Comparison of ENCODE assay signal across 9 cellular contexts in genomic region chr21:41360072-41360821, GRCh38. TPM values are rescaled to one million over a fixed set of nuclear protein-coding genes. Genes with fewer than 3 reads are reported as not detected.
DNase-seq lines count a peak whose midpoint lies in the region; ATAC-seq and TF ChIP-seq lines count a peak whose summit lies in the region.
"Had no signal": no experiment of that assay in that cellular context is flagged by ENCODE, and none has a peak within 500 bp of the region (broad histone marks: within the 10 kb centered on the region; RNA-seq: fewer than 3 reads in every experiment).

No MANE protein-coding gene starts in this region.

- no peaks in the 10 kb centered on the region for H4K20me1 ChIP-seq in Karpas-422 (ENCODE audit: insufficient read depth, low read depth, low read length)

- H3K9me3 ChIP-seq in heart right ventricle: no peaks in the 10 kb centered on the region
- no peaks in the 10 kb centered on the region for H3K9me3 ChIP-seq in Karpas-422 (ENCODE audit: low read length)
- H3K9me3 ChIP-seq: A549 had no signal

- WGBS in heart right ventricle, 2 donors: 54 to 73% methylated on average over 22 of the region's 22 CpGs

- intact Hi-C loops in heart right ventricle (cut with DNase I): loop anchor here in 3 of 10 donors (10.0 kb wide), 1 partner anchor 65 kb away; the partner anchor contains the start of gene MX1 (in 3 of the 3)

- H3K4me3 ChIP-seq in heart right ventricle (no peak overlapping the region), Karpas-422 (ENCODE audit: low read length) (no peak overlapping the region)
- H3K4me3 ChIP-seq: A549 had no signal

- peak in 3 of 8 donors; percentile 8 to 40 (median 21) for ATAC-seq in heart right ventricle
- ATAC-seq in stimulated activated effector memory CD8-positive, alpha-beta T cell treated with anti-CD3 and anti-CD28 coated beads, Interleukin-12 subunit alpha, Interleukin-12 subunit beta, amount 100 ng/mL, for 72 hours: no peak
- no peak for ATAC-seq in HG02970 (IDR thresholded peaks at IDR 0.05; ENCODE audit: low FRiP score, unreplicated experiment)

- H3K27me3 ChIP-seq in heart right ventricle: peaks cover 0 to 5% (median 0%) of the 10 kb centered on the region in 7 donors
- H3K27me3 ChIP-seq in Karpas-422 (ENCODE audit: low read length): no peaks in the 10 kb centered on the region

- H3K36me3 ChIP-seq in heart right ventricle (peaks cover 0 to 15% (median 0%) of the 10 kb centered on the region in 9 donors), Karpas-422 (ENCODE audit: insufficient read depth, low read length) (no peaks in the 10 kb centered on the region)

- TF ChIP-seq CTCF in heart right ventricle (IDR thresholded peaks at IDR 0.05): peak in 4 of 9 donors; percentile 12 to 33 (median 20)

- H3K4me1 ChIP-seq in heart right ventricle (peaks cover 0 to 40% (median 17%) of the 10 kb centered on the region in 9 donors), Karpas-422 (ENCODE audit: low read length) (peaks cover 15% of the 10 kb centered on the region)
- H3K4me1 ChIP-seq: A549 had no signal

- peaks cover 10% of the 10 kb centered on the region for H3K36me3 Mint-ChIP-seq in stimulated activated effector memory CD8-positive, alpha-beta T cell treated with anti-CD3 and anti-CD28 coated beads, Interleukin-12 subunit alpha, Interleukin-12 subunit beta, amount 100 ng/mL, for 72 hours

- H3K4me1 Mint-ChIP-seq in stimulated activated effector memory CD8-positive, alpha-beta T cell treated with anti-CD3 and anti-CD28 coated beads, Interleukin-12 subunit alpha, Interleukin-12 subunit beta, amount 100 ng/mL, for 72 hours: peaks cover 33% of the 10 kb centered on the region

- no peak overlapping the region for H2AFZ ChIP-seq in Karpas-422 (ENCODE audit: low read length)

- H3K27ac Mint-ChIP-seq in stimulated activated effector memory CD8-positive, alpha-beta T cell treated with anti-CD3 and anti-CD28 coated beads, Interleukin-12 subunit alpha, Interleukin-12 subunit beta, amount 100 ng/mL, for 72 hours: peak overlapping the region; percentile 97

- H3K4me2 ChIP-seq in Karpas-422 (ENCODE audit: low read depth, low read length, poor library complexity, severe bottlenecking): no peak overlapping the region
- H3K4me2 ChIP-seq: A549 had no signal

- no peak overlapping the region for H3K9ac ChIP-seq in Karpas-422 (ENCODE audit: low read length)

- DNase-seq in NCI-H1417 (lab: John Stamatoyannopoulos, UW) (peak; percentile 28 to 84 (median 53)), NCI-H1417 treated with DMSO at 0.1 percent for 48 hours (lab: John Stamatoyannopoulos, UW) (no peak), RPMI8226 (peak; percentile 25), heart right ventricle (no peak), Karpas-422 (no peak), MV-4-11 (lab: John Stamatoyannopoulos, UW) (no peak)
- no peak for DNase-seq in stimulated activated effector memory CD8-positive, alpha-beta T cell treated with anti-CD3 and anti-CD28 coated beads, Interleukin-12 subunit alpha, Interleukin-12 subunit beta, amount 100 ng/mL, for 72 hours (ENCODE audit: low spot score in 2 of 2)

- no peak overlapping the region for H3K4me3 Mint-ChIP-seq in stimulated activated effector memory CD8-positive, alpha-beta T cell treated with anti-CD3 and anti-CD28 coated beads, Interleukin-12 subunit alpha, Interleukin-12 subunit beta, amount 100 ng/mL, for 72 hours

- no peaks in the 10 kb centered on the region for H3K9me3 Mint-ChIP-seq in stimulated activated effector memory CD8-positive, alpha-beta T cell treated with anti-CD3 and anti-CD28 coated beads, Interleukin-12 subunit alpha, Interleukin-12 subunit beta, amount 100 ng/mL, for 72 hours

- no peaks in the 10 kb centered on the region for H3K79me2 ChIP-seq in Karpas-422 (ENCODE audit: low read length)

- H3K27ac ChIP-seq in heart right ventricle (peak overlapping the region in 9 of 10 donors; percentile 39 to 96 (median 94)), Karpas-422 (ENCODE audit: low read length) (no peak overlapping the region)
- H3K27ac ChIP-seq: A549 had no signal

- no peaks in the 10 kb centered on the region for H3K9me2 ChIP-seq in Karpas-422 (replicated peaks; ENCODE audit: insufficient read depth, low read length)

RNA-seq across cellular contexts. Expression of gene MX2, which starts 1.6 kb away (rescaled TPM):
- total RNA-seq in heart right ventricle: 10 to 100 TPM in 3 of 10 donors, 1 to 10 TPM in 7; 3.9 to 22.9 (median 7.3) TPM
- polyA plus RNA-seq in heart right ventricle: 1 to 10 TPM; 3.0 to 7.2 TPM
- 27.8 and 31.0 TPM in 2 replicates for total RNA-seq in Karpas-422 (2014; rRNA removed; shearing (Covaris generic); ENCODE audit: low replicate concordance)
- polyA plus RNA-seq: A549 had no signal

RNA-seq across cellular contexts. Expression of gene FAM3B, which starts 43.6 kb away (rescaled TPM):
- under 1 TPM in 4 of 10 donors, not detected in 6; 0.25 to 0.42 (median 0.35) TPM for total RNA-seq in heart right ventricle
- under 1 TPM; 0.04 to 0.29 TPM for polyA plus RNA-seq in heart right ventricle
- not detected in 2 replicates for total RNA-seq in Karpas-422 (2014; rRNA removed; shearing (Covaris generic); ENCODE audit: low replicate concordance)
- polyA plus RNA-seq: A549 had no signal

Comparison
In these comparisons a context has a peak if more than half of its experiments do, and no peak if none do; other contexts are left out.
1. DNase-seq: peak in NCI-H1417 (3 of 3) and RPMI8226 (single experiment); none in NCI-H1417 treated with DMSO at 0.1 percent for 48 hours (single experiment), heart right ventricle (0 of 2), stimulated activated effector memory CD8-positive, alpha-beta T cell treated with anti-CD3 and anti-CD28 coated beads, Interleukin-12 subunit alpha, Interleukin-12 subunit beta, amount 100 ng/mL, for 72 hours (0 of 2), Karpas-422 (single experiment) and MV-4-11 (single experiment).